8 cellular contexts compared by ENCODE assay signal in the genomic region with DNA sequence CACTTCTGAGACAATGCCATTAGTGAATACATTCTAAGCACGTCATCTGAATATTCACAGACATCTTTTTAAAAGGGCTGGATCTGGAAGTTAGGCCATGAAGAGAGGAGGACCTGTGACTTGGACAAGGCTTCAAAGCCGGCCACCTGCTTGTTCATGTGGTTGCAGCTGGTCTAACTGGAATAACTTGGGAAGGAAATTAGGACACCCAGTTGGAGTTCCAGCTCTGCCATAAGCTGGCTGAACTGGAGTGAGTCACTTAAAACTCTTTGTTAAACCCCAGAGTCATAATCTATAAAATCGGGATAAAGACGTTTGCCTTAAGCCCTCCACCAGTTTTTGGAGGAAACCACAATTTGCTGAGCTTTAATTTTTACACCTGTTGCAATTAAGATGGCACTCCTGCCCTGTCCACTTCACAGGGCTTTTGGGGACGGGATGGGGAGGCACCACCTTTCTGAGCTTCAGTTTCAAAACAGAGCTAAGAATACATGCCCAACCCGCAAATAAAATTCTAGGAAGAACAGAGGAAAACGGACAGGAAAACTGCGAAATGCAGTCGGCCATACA. TPM values are rescaled to one million over a fixed set of nuclear protein-coding genes. Genes with fewer than 3 reads are reported as not detected.
DNase-seq lines count a peak whose midpoint lies in the region; ATAC-seq lines count a peak whose summit lies in the region.

No MANE protein-coding gene starts in this region.

- CTCF ChIA-PET in naive thymus-derived CD4-positive, alpha-beta T cell (lab: Charles Lee) = interaction anchor here (0.6 to 0.8 kb wide), 2 partner anchors 126 to 743 kb away, joined by 3 read pairs; no protein-coding TSS in a partner anchor

- H3K9me3 Mint-ChIP-seq in activated CD4-positive, alpha-beta T cell treated with anti-CD3 and anti-CD28 coated beads, Interleukin-2, amount 10 ng/mL, durations not matched to agents 24 days and 14 days = no peaks in the 10 kb centered on the region
- peaks cover 11% of the 10 kb centered on the region for H3K9me3 Mint-ChIP-seq in dendritic cell treated with granulocyte-macrophage colony-stimulating factor and Interleukin-4, amounts not matched to agents 40 ng/mL and 50 ng/mL, for 4 days
- no peaks in the 10 kb centered on the region for H3K9me3 Mint-ChIP-seq in naive thymus-derived CD4-positive, alpha-beta T cell

- H3K4me1 ChIP-seq in naive thymus-derived CD4-positive, alpha-beta T cell (ENCODE audit: control insufficient read depth in 2 of 2, insufficient read depth in 2 of 2, low read length in 2 of 2) = peaks cover 12 to 17% of the 10 kb centered on the region in 2 donors

- intact Hi-C loops in activated CD4-positive, alpha-beta T cell treated with anti-CD3 and anti-CD28 coated beads, Interleukin-2, amount 10 ng/mL, durations not matched to agents 24 days and 14 days (cut with micrococcal nuclease) = loop anchor here (2.0 to 10.0 kb wide), 5 partner anchors 33 to 449 kb away; a partner anchor contains a TSS
- intact Hi-C loops in dendritic cell treated with granulocyte-macrophage colony-stimulating factor and Interleukin-4, amounts not matched to agents 40 ng/mL and 50 ng/mL, for 4 days (cut with micrococcal nuclease) = loop anchor here (2.0 kb wide), 1 partner anchor 77 kb away; no protein-coding TSS in a partner anchor
- intact Hi-C loops in naive thymus-derived CD4-positive, alpha-beta T cell (cut with micrococcal nuclease) = loop anchor here (1.0 to 5.0 kb wide), 14 partner anchors 41 to 1627 kb away; a partner anchor contains a TSS

- POLR2A ChIA-PET in naive thymus-derived CD4-positive, alpha-beta T cell (lab: Charles Lee) = interaction anchor here (0.7 to 1.8 kb wide), 5 partner anchors 15 to 690 kb away, joined by 3 to 8 read pairs (median 4); a partner anchor contains a TSS

- H3K27me3 ChIP-seq in naive thymus-derived CD4-positive, alpha-beta T cell (ENCODE audit: control insufficient read depth in 2 of 2, insufficient read depth in 2 of 2, low read length in 2 of 2) = no peaks in the 10 kb centered on the region

- H3K9me3 ChIP-seq in naive thymus-derived CD4-positive, alpha-beta T cell (ENCODE audit: control insufficient read depth in 2 of 3, low read length in 3 of 3) = no peaks in the 10 kb centered on the region

- H3K36me3 Mint-ChIP-seq in activated CD4-positive, alpha-beta T cell treated with anti-CD3 and anti-CD28 coated beads, Interleukin-2, amount 10 ng/mL, durations not matched to agents 24 days and 14 days (ENCODE audit: low read depth) = peaks cover 3% of the 10 kb centered on the region
- H3K36me3 Mint-ChIP-seq in dendritic cell treated with granulocyte-macrophage colony-stimulating factor and Interleukin-4, amounts not matched to agents 40 ng/mL and 50 ng/mL, for 4 days (ENCODE audit: low read depth) = peaks cover 7% of the 10 kb centered on the region
- peaks cover 0 to 7% (median 0%) of the 10 kb centered on the region in 5 donors for H3K36me3 Mint-ChIP-seq in naive thymus-derived CD4-positive, alpha-beta T cell

- peak overlapping the region; percentile 99 for H3K27ac ChIP-seq in naive thymus-derived CD4-positive, alpha-beta T cell (ENCODE audit: low read depth, low read length)

- H3K4me3 Mint-ChIP-seq in activated CD4-positive, alpha-beta T cell treated with anti-CD3 and anti-CD28 coated beads, Interleukin-2, amount 10 ng/mL, durations not matched to agents 24 days and 14 days = peak overlapping the region; percentile 86
- peak overlapping the region; percentile 95 for H3K4me3 Mint-ChIP-seq in dendritic cell treated with granulocyte-macrophage colony-stimulating factor and Interleukin-4, amounts not matched to agents 40 ng/mL and 50 ng/mL, for 4 days
- H3K4me3 Mint-ChIP-seq in naive thymus-derived CD4-positive, alpha-beta T cell = peak overlapping the region; percentile 89 to 99 (median 96)

- H3K4me3 ChIP-seq in naive thymus-derived CD4-positive, alpha-beta T cell (ENCODE audit: low read length) = peak overlapping the region; percentile 96

- H3K36me3 ChIP-seq in naive thymus-derived CD4-positive, alpha-beta T cell (ENCODE audit: control insufficient read depth in 2 of 3, insufficient read depth in 3 of 3, low read length in 3 of 3) = peaks cover 0 to 4% (median 0%) of the 10 kb centered on the region in 3 experiments

- DNase-seq in activated CD4-positive, alpha-beta T cell treated with anti-CD3 and anti-CD28 coated beads, Interleukin-2, amount 10 ng/mL, durations not matched to agents 24 days and 14 days = no peak
- DNase-seq in activated CD4-positive, alpha-beta T cell treated with anti-CD3 and anti-CD28 coated beads for 1 hour = no peak
- peak; percentile 27 for DNase-seq in NCI-H2196 (lab: John Stamatoyannopoulos, UW; ENCODE audit: unreplicated experiment)
- peak in 1 of 9 donors; percentile 5 for DNase-seq in naive thymus-derived CD4-positive, alpha-beta T cell
- DNase-seq in NK-92 treated with Interleukin-12 subunit alpha and Interleukin-12 subunit beta, amount 100 ng/mL, for 24 hours (lab: John Stamatoyannopoulos, UW) = no peak
- no peak for DNase-seq in superior temporal gyrus (ENCODE audit: extremely low spot score)

- no peak for ATAC-seq in naive thymus-derived CD4-positive, alpha-beta T cell
- ATAC-seq in HG03342 (IDR thresholded peaks at IDR 0.05; ENCODE audit: unreplicated experiment) = no peak

- peaks cover 18% of the 10 kb centered on the region for H3K27me3 Mint-ChIP-seq in activated CD4-positive, alpha-beta T cell treated with anti-CD3 and anti-CD28 coated beads, Interleukin-2, amount 10 ng/mL, durations not matched to agents 24 days and 14 days
- H3K27me3 Mint-ChIP-seq in dendritic cell treated with granulocyte-macrophage colony-stimulating factor and Interleukin-4, amounts not matched to agents 40 ng/mL and 50 ng/mL, for 4 days = peaks cover 10% of the 10 kb centered on the region
- H3K27me3 Mint-ChIP-seq in naive thymus-derived CD4-positive, alpha-beta T cell = peaks cover 0 to 16% (median 7%) of the 10 kb centered on the region in 5 donors

- peaks cover 26% of the 10 kb centered on the region for H3K4me1 Mint-ChIP-seq in activated CD4-positive, alpha-beta T cell treated with anti-CD3 and anti-CD28 coated beads, Interleukin-2, amount 10 ng/mL, durations not matched to agents 24 days and 14 days
- peaks cover 24% of the 10 kb centered on the region for H3K4me1 Mint-ChIP-seq in dendritic cell treated with granulocyte-macrophage colony-stimulating factor and Interleukin-4, amounts not matched to agents 40 ng/mL and 50 ng/mL, for 4 days (ENCODE audit: low read depth)
- H3K4me1 Mint-ChIP-seq in naive thymus-derived CD4-positive, alpha-beta T cell = peaks cover 27 to 42% (median 35%) of the 10 kb centered on the region in 7 donors

- H3K27ac Mint-ChIP-seq in activated CD4-positive, alpha-beta T cell treated with anti-CD3 and anti-CD28 coated beads, Interleukin-2, amount 10 ng/mL, durations not matched to agents 24 days and 14 days = peak overlapping the region; percentile 90
- H3K27ac Mint-ChIP-seq in dendritic cell treated with granulocyte-macrophage colony-stimulating factor and Interleukin-4, amounts not matched to agents 40 ng/mL and 50 ng/mL, for 4 days = peak overlapping the region; percentile 97
- H3K27ac Mint-ChIP-seq in naive thymus-derived CD4-positive, alpha-beta T cell = peak overlapping the region; percentile 83 to 99 (median 97)

RNA-seq across cellular contexts. Expression of a gene that starts 0.5 kb away (rescaled TPM):
- total RNA-seq in activated CD4-positive, alpha-beta T cell treated with anti-CD3 and anti-CD28 coated beads, Interleukin-2, amount 10 ng/mL, durations not matched to agents 24 days and 14 days = 20.9 and 26.5 TPM in 2 replicates
- 10 to 100 TPM; 34.2 to 63.2 (median 51.2) TPM for total RNA-seq in naive thymus-derived CD4-positive, alpha-beta T cell
- 10 to 100 TPM; 33.7 to 38.8 TPM for polyA plus RNA-seq in naive thymus-derived CD4-positive, alpha-beta T cell
